ENCODE assay signal across 6 cellular contexts in the genomic region with DNA sequence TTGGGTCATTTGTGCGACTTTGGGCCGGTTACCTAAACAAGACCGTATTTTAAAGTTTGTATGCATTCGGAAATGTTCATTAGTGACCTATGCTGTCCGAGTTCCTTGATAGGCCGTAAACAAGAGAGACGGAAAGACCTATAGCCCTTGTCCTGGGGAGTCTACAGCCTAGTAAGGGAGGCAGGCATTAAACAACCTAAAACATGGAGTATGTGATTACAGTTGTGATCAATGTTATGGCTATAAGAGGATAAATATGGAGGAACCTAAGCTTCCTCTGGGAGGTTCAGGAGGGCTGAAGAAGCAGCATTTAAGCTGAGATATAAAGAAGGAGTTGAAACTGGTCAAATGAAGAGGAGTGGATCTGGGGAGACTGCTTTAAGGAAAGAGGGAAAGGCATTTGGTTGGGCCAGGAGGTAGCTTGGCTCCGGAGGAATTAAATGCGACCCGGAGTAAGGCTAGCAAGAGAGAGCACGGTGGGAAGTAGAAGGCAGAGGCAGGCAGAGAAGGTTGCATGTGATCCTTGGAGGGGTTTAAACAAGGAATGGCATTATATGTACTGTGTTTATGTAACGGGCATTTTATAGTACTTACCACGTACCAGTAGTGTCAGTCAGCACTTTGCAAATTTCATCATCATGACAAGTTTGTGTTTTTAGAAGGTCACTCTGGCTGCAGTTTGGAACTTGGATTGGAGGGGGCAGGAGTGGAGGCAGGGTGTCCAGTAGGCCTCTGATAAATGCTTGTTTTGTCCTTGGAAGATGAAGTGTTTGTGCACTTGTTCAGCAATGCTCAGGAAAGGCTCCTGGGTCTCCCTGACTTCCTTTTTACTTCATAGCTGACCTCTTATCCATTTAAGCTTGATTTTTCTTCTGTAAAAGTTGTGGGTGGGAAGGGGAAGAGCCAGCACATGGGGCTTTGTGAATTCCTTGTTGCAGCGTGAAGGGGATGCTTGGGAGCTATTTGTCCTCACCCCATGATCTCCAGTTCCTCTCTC. TPM values are rescaled to one million over a fixed set of nuclear protein-coding genes. Genes with fewer than 3 reads are reported as not detected.
DNase-seq lines count a peak whose midpoint lies in the region; ATAC-seq and TF ChIP-seq lines count a peak whose summit lies in the region.

No MANE protein-coding gene starts in this region.

- peak overlapping the region; percentile 57 to 86 (median 67) for H3K27ac ChIP-seq in BLaER1 treated with 17β-estradiol and CSF1 and Interleukin-3, amounts not matched to agents 10 nM and 100 nM
- H3K27ac ChIP-seq in RWPE2 (ENCODE audit: poor library complexity, severe bottlenecking) (peak overlapping the region; percentile 86), aorta (ENCODE audit: low read depth in 1 of 2, low read length in 2 of 2) (peak overlapping the region; percentile 58 to 93)

- H4K20me1 ChIP-seq in BLaER1 treated with 17β-estradiol and CSF1 and Interleukin-3, amounts not matched to agents 10 nM and 100 nM: peaks cover 0 to 34% (median 0%) of the 10 kb centered on the region in 11 experiments; a peak in 6 of 22 replicates

- H3K36me3 ChIP-seq in BLaER1 treated with 17β-estradiol and CSF1 and Interleukin-3, amounts not matched to agents 10 nM and 100 nM: no peaks in the 10 kb centered on the region
- H3K36me3 ChIP-seq in RWPE2 (ENCODE audit: low read depth) (peaks cover 28% of the 10 kb centered on the region), aorta (ENCODE audit: control insufficient read depth in 1 of 2, insufficient read depth in 2 of 2, low read length in 1 of 2) (no peaks in the 10 kb centered on the region)

- DNase-seq in RWPE2 (ENCODE audit: low spot score): no peak
- DNase-seq in aorta: no peak
- DNase-seq in GM20000 (ENCODE audit: low spot score): no peak

- peaks cover 0 to 2% (median 0%) of the 10 kb centered on the region in 11 experiments; a peak in 2 of 22 replicates for H3K9me3 ChIP-seq in BLaER1 treated with 17β-estradiol and CSF1 and Interleukin-3, amounts not matched to agents 10 nM and 100 nM (replicated peaks in 1 of 11)
- no peaks in the 10 kb centered on the region for H3K9me3 ChIP-seq in RWPE2 (ENCODE audit: severe bottlenecking)
- H3K9me3 ChIP-seq in aorta (ENCODE audit: control insufficient read depth, low read length): no peaks in the 10 kb centered on the region

- TF ChIP-seq CTCF in RWPE2 (IDR thresholded peaks at IDR 0.05; ENCODE audit: poor library complexity, severe bottlenecking): no peak
- no peak for TF ChIP-seq CTCF in GM20000 (IDR thresholded peaks at IDR 0.05; ENCODE audit: extremely low read depth, missing control alignments)

- peak overlapping the region; percentile 83 to 98 (median 96) for H3K4me2 ChIP-seq in BLaER1 treated with 17β-estradiol and CSF1 and Interleukin-3, amounts not matched to agents 10 nM and 100 nM

- no peaks in the 10 kb centered on the region for H3K27me3 ChIP-seq in BLaER1 treated with 17β-estradiol and CSF1 and Interleukin-3, amounts not matched to agents 10 nM and 100 nM
- H3K27me3 ChIP-seq in RWPE2 (ENCODE audit: insufficient read depth, poor library complexity, severe bottlenecking): no peaks in the 10 kb centered on the region
- H3K27me3 ChIP-seq in aorta (ENCODE audit: control insufficient read depth in 1 of 2, insufficient read depth in 2 of 2, low read length in 1 of 2): no peaks in the 10 kb centered on the region

- 19 to 22% methylated on average over 14 of the region's 14 CpGs for WGBS in aorta, 2 donors

- H3K4me3 ChIP-seq in BLaER1 treated with 17β-estradiol and CSF1 and Interleukin-3, amounts not matched to agents 10 nM and 100 nM: peak overlapping the region; percentile 62 to 83 (median 72); a peak in 19 of 20 replicates
- H3K4me3 ChIP-seq in RWPE2 (ENCODE audit: severe bottlenecking): no peak overlapping the region
- H3K4me3 ChIP-seq in iPS-11a (ENCODE audit: low read depth, low read length): peak overlapping the region; percentile 43
- no peak overlapping the region for H3K4me3 ChIP-seq in aorta (ENCODE audit: low read length in 2 of 2)

- intact Hi-C loops in aorta (cut with DNase I): no loop called here

- peak overlapping the region; percentile 49 to 82 (median 75); a peak in 21 of 22 replicates for H3K9ac ChIP-seq in BLaER1 treated with 17β-estradiol and CSF1 and Interleukin-3, amounts not matched to agents 10 nM and 100 nM

- ATAC-seq in RWPE2 (ENCODE audit: low read depth) (no peak), aorta (ENCODE audit: low FRiP score) (no peak), HG03159 (IDR thresholded peaks at IDR 0.05; ENCODE audit: unreplicated experiment) (no peak)

- peaks cover 42 to 78% (median 58%) of the 10 kb centered on the region in 10 experiments for H3K4me1 ChIP-seq in BLaER1 treated with 17β-estradiol and CSF1 and Interleukin-3, amounts not matched to agents 10 nM and 100 nM
- peaks cover 37% of the 10 kb centered on the region for H3K4me1 ChIP-seq in RWPE2 (ENCODE audit: insufficient read depth, poor library complexity, severe bottlenecking)
- peaks cover 0 to 3% of the 10 kb centered on the region in 2 donors for H3K4me1 ChIP-seq in aorta (ENCODE audit: control insufficient read depth in 1 of 2, insufficient read depth in 2 of 2, low read length in 2 of 2)

RNA-seq across cellular contexts. Expression of a gene that starts 1.0 kb away (rescaled TPM):
- total RNA-seq in aorta: 10 to 100 TPM; 17.1 to 18.3 TPM
- polyA plus RNA-seq in aorta: 10 to 100 TPM; 12.4 to 15.1 TPM

RNA-seq across cellular contexts. Expression of a gene that starts 25.4 kb away (rescaled TPM):
- 10 to 100 TPM; 87.4 to 92.4 TPM for total RNA-seq in aorta
- polyA plus RNA-seq in aorta: 10 to 100 TPM; 48.1 to 85.8 TPM

RNA-seq across cellular contexts. Expression of a gene that starts 47.6 kb away (rescaled TPM):
- 10 to 100 TPM; 14.2 to 16.7 TPM for total RNA-seq in aorta
- 10 to 100 TPM in 1 of 2 donors, 1 to 10 TPM in 1; 6.5 to 10.0 TPM for polyA plus RNA-seq in aorta

RNA-seq across cellular contexts. Expression of a gene that starts 48.8 kb away (rescaled TPM):
- 10 to 100 TPM; 23.0 to 33.2 TPM for total RNA-seq in aorta
- 10 to 100 TPM in 1 of 2 donors, 1 to 10 TPM in 1; 6.1 to 24.6 TPM for polyA plus RNA-seq in aorta

RNA-seq across cellular contexts. Expression of a gene that starts 54.8 kb away (rescaled TPM):
- 1 to 10 TPM; 1.4 to 6.6 TPM for total RNA-seq in aorta
- polyA plus RNA-seq in aorta: 1 to 10 TPM; 4.5 to 8.8 TPM

Comparison
In these comparisons a context has a peak if more than half of its experiments do, and no peak if none do; other contexts are left out.
1. H3K4me3 ChIP-seq: peak in BLaER1 treated with 17β-estradiol and CSF1 and Interleukin-3, amounts not matched to agents 10 nM and 100 nM (10 of 10) and iPS-11a (single experiment); none in RWPE2 (single experiment) and aorta (0 of 2).
2. Peak in every context shown above with its lines, with median percentiles within 50 percentile points of each other: H3K27ac ChIP-seq.